1 cellular context compared by ENCODE assay signal in the genomic region with DNA sequence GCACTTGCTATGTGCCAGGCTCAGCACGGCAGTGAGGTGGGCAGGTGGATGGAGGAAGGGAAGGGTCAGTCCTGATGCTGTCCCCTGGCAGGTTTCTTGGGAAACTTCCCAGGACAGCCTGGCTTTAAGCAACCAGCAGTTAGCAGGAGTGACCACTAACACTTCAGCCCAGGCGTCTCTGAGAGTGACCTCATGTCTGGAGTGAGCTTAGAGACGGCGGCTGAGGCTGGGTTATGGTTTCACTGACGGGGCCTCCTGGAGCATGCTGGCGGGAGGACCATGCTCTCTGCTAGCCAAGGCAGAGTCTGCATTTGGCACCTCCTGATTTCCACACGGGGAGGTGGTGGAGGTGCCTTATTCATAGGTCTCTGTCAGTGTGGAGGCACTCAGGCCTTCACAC.
TF ChIP-seq lines count a peak whose summit lies in the region.

No MANE protein-coding gene starts in this region.

TF ChIP-seq in IMR-90, 13 proteins besides CTCF, POLR2A, EP300 and RAD21:
- no peak for TF ChIP-seq RFX5 (IDR thresholded peaks at IDR 0.05; ENCODE audit: low read depth, low read length)
- TF ChIP-seq NFE2L2 (IDR thresholded peaks at IDR 0.05; ENCODE audit: low read depth, low read length), result no peak
